1 cellular context compared by ENCODE assay signal in genomic region chr5:156388233-156388632, GRCh38.
TF ChIP-seq lines count a peak whose summit lies in the region.

No MANE protein-coding gene starts in this region.

TF ChIP-seq in SK-N-SH treated with all-trans-retinoic acid at 6 μM for 48 hours, 23 proteins besides CTCF, POLR2A, EP300 and RAD21 (continued from another document):
- no peak for TF ChIP-seq PATZ1 (CRISPR knock-in tag; IDR thresholded peaks at IDR 0.05; ENCODE audit: borderline replicate concordance)
- no peak for TF ChIP-seq GLIS3 (CRISPR knock-in tag; IDR thresholded peaks at IDR 0.05)
- TF ChIP-seq ARNTL (CRISPR knock-in tag; IDR thresholded peaks at IDR 0.05; ENCODE audit: borderline replicate concordance, low read depth), result no peak
- TF ChIP-seq CSRNP3 (CRISPR knock-in tag; IDR thresholded peaks at IDR 0.05), result no peak
- no peak for TF ChIP-seq ZFP3 (CRISPR knock-in tag; IDR thresholded peaks at IDR 0.05)
TF ChIP-seq in SK-N-SH treated with all-trans-retinoic acid at 6 μM for 48 hours: peak in this region for 0.
